Comparison of ENCODE assay signal across 23 cellular contexts in genomic region chr12:84822541-84822940, GRCh38.
DNase-seq lines count a peak whose midpoint lies in the region; ATAC-seq and TF ChIP-seq lines count a peak whose summit lies in the region.
"Had no signal": no experiment of that assay in that cellular context is flagged by ENCODE, and none has a peak within 500 bp of the region (broad histone marks: within the 10 kb centered on the region; RNA-seq: fewer than 3 reads in every experiment).

No MANE protein-coding gene starts in this region.

- H3K27ac ChIP-seq in mammary epithelial cell (ENCODE audit: insufficient read depth, low read depth, low read length) (no peak overlapping the region), breast epithelium (no peak overlapping the region), fibroblast of lung (ENCODE audit: insufficient read depth, low read length) (no peak overlapping the region)
- H3K27ac ChIP-seq: 22Rv1, adrenal gland, transverse colon had no signal

- dilution Hi-C loops in mammary epithelial cell (cut with HindIII; ENCODE audit: low sequenced_read_pairs), result no loop called here

- H3K9ac ChIP-seq in mammary epithelial cell (ENCODE audit: insufficient read depth, low read length), result no peak overlapping the region
- H3K9ac ChIP-seq in fibroblast of lung (ENCODE audit: insufficient read depth, low read length), result no peak overlapping the region

- H2AFZ ChIP-seq in mammary epithelial cell (ENCODE audit: low read depth, low read length) (peak overlapping the region; percentile 36), fibroblast of lung (ENCODE audit: low read length) (no peak overlapping the region)

- H3K27me3 ChIP-seq in mammary epithelial cell (ENCODE audit: insufficient read depth, low read length), result no peaks in the 10 kb centered on the region
- H3K27me3 ChIP-seq in breast epithelium, result no peaks in the 10 kb centered on the region
- H3K27me3 ChIP-seq in fibroblast of lung (ENCODE audit: control insufficient read depth, insufficient read depth, low read length), result no peaks in the 10 kb centered on the region
- no peaks in the 10 kb centered on the region for H3K27me3 ChIP-seq in HAP-1 (ENCODE audit: low read depth)
- H3K27me3 ChIP-seq: adrenal gland, transverse colon had no signal

- H3K27ac Mint-ChIP-seq in activated naive CD4-positive, alpha-beta T cell treated with anti-CD3 and anti-CD28 coated beads, Interleukin-2, amount 50 U/mL, for 72 hours, result no peak overlapping the region

- H3K4me1 ChIP-seq in mammary epithelial cell (ENCODE audit: insufficient read depth, low read length) (no peaks in the 10 kb centered on the region), breast epithelium (no peaks in the 10 kb centered on the region), fibroblast of lung (ENCODE audit: control insufficient read depth, extremely low read depth, insufficient read depth, low read length) (no peaks in the 10 kb centered on the region), HAP-1 (no peaks in the 10 kb centered on the region)
- H3K4me1 ChIP-seq: adrenal gland, transverse colon had no signal

- H3K4me2 ChIP-seq in mammary epithelial cell (ENCODE audit: insufficient read depth, low read depth, low read length), result no peak overlapping the region
- no peak overlapping the region for H3K4me2 ChIP-seq in fibroblast of lung (ENCODE audit: extremely low read depth, insufficient read depth, low read length)

- no peak overlapping the region for H3K4me3 ChIP-seq in mammary epithelial cell (replicated peaks in 1 of 3; ENCODE audit: insufficient read depth in 1 of 3, low read depth in 2 of 3, low read length in 3 of 3)
- H3K4me3 ChIP-seq in breast epithelium, result no peak overlapping the region
- H3K4me3 ChIP-seq in fibroblast of lung (replicated peaks in 1 of 4; ENCODE audit: control extremely low read depth in 1 of 4, insufficient read depth in 1 of 4, low read depth in 3 of 4, low read length in 4 of 4), result no peak overlapping the region
- no peak overlapping the region for H3K4me3 ChIP-seq in HAP-1
- H3K4me3 ChIP-seq: adrenal gland, K562, transverse colon had no signal

- no peak for DNase-seq in mammary epithelial cell
- DNase-seq in breast epithelium (ENCODE audit: low spot score in 2 of 2), result no peak
- peak; percentile 11 for DNase-seq in RPMI8226
- peak; percentile 66 to 87 for DNase-seq in fibroblast of lung (ENCODE audit: low read depth in 2 of 2)
- no peak for DNase-seq in activated naive CD4-positive, alpha-beta T cell treated with anti-CD3 and anti-CD28 coated beads, Interleukin-2, amount 50 U/mL, for 72 hours (ENCODE audit: low spot score in 2 of 2)
- DNase-seq in head of caudate nucleus, result no peak
- DNase-seq in stimulated activated CD4-positive, alpha-beta T cell treated with anti-CD3 and anti-CD28 coated beads, Interleukin-1b, Interleukin-23, amount 100 ng/mL, for 48 hours, result no peak
- no peak for DNase-seq in HAP-1 (ENCODE audit: low spot score in 2 of 2)
- DNase-seq: activated CD8-positive, alpha-beta memory T cell treated with anti-CD3 and anti-CD28 coated beads, Interleukin-2, amount 50 U/mL, for 4 hours; adrenal gland; C1 segment of cervical spinal cord; left cardiac atrium; NCI-H1930; NCI-H226; NCI-H82; PC-3; SIG-M5; stimulated activated naive CD8-positive, alpha-beta T cell treated with anti-CD3 and anti-CD28 coated beads, Interleukin-15, Interleukin-2, amounts not matched to agents 100 U/mL and 50 U/mL, for 24 hours; T-helper 2 cell; transverse colon had no signal

- intact Hi-C loops in mammary epithelial cell (cut with micrococcal nuclease) (no loop called here), breast epithelium (cut with DNase I; ENCODE audit: low total_unique reads) (no loop called here), head of caudate nucleus (cut with DNase I) (no loop called here)

- H3K36me3 Mint-ChIP-seq in activated naive CD4-positive, alpha-beta T cell treated with anti-CD3 and anti-CD28 coated beads, Interleukin-2, amount 50 U/mL, for 72 hours, result no peaks in the 10 kb centered on the region

- WGBS in mammary epithelial cell (ENCODE audit: low coverage, missing lambda C conversion rate), result 45% methylated on average over 3 of the region's 3 CpGs

- no peak for ATAC-seq in activated naive CD4-positive, alpha-beta T cell treated with anti-CD3 and anti-CD28 coated beads, Interleukin-2, amount 50 U/mL, for 72 hours
- ATAC-seq: K562; left cardiac atrium; PC-3; stimulated activated naive CD8-positive, alpha-beta T cell treated with anti-CD3 and anti-CD28 coated beads, Interleukin-15, Interleukin-2, amounts not matched to agents 100 U/mL and 50 U/mL, for 24 hours had no signal

- no peaks in the 10 kb centered on the region for H3K9me3 Mint-ChIP-seq in activated naive CD4-positive, alpha-beta T cell treated with anti-CD3 and anti-CD28 coated beads, Interleukin-2, amount 50 U/mL, for 72 hours
- H3K9me3 Mint-ChIP-seq: central memory CD8-positive, alpha-beta T cell had no signal

- no peaks in the 10 kb centered on the region for H4K20me1 ChIP-seq in mammary epithelial cell (ENCODE audit: insufficient read depth, low read length)
- H4K20me1 ChIP-seq in fibroblast of lung (ENCODE audit: control insufficient read depth, extremely low read depth, insufficient read depth, low read length), result no peaks in the 10 kb centered on the region

- TF ChIP-seq CTCF in mammary epithelial cell (conservative IDR thresholded peaks at IDR 0.05 in 1 of 2, IDR thresholded peaks at IDR 0.05 in 1 of 2; ENCODE audit: extremely low read depth in 1 of 2, insufficient read depth in 1 of 2, low read depth in 1 of 2, low read length in 2 of 2) (no peak), breast epithelium (IDR thresholded peaks at IDR 0.05) (no peak), fibroblast of lung (conservative IDR thresholded peaks at IDR 0.05 in 1 of 2, IDR thresholded peaks at IDR 0.05 in 1 of 2; ENCODE audit: low read depth in 1 of 2, low read length in 2 of 2) (no peak)

- H3K79me2 ChIP-seq in mammary epithelial cell (ENCODE audit: insufficient read depth, low read length) (no peaks in the 10 kb centered on the region), fibroblast of lung (ENCODE audit: control insufficient read depth, insufficient read depth, low read length) (no peaks in the 10 kb centered on the region)

- in situ Hi-C loops in mammary epithelial cell (cut with MboI; ENCODE audit: low sequenced_read_pairs in 2 of 2) (no loop called here), HAP-1 (cut with MboI; ENCODE audit: low sequenced_read_pairs) (no loop called here)

- CTCF ChIA-PET in mammary epithelial cell (lab: Charles Lee; ENCODE audit: low non-redundant PET), result no interaction called here

- no peak for TF ChIP-seq POLR2A in breast epithelium (IDR thresholded peaks at IDR 0.05)

- H3K36me3 ChIP-seq in mammary epithelial cell (ENCODE audit: insufficient read depth, low read length) (no peaks in the 10 kb centered on the region), breast epithelium (no peaks in the 10 kb centered on the region), fibroblast of lung (ENCODE audit: control insufficient read depth, insufficient read depth, low read length) (no peaks in the 10 kb centered on the region), HAP-1 (replicated peaks) (no peaks in the 10 kb centered on the region)
- H3K36me3 ChIP-seq: adrenal gland, transverse colon had no signal

- no peaks in the 10 kb centered on the region for H3K9me3 ChIP-seq in mammary epithelial cell (replicated peaks; ENCODE audit: insufficient read depth, low read length)
- H3K9me3 ChIP-seq in breast epithelium, result no peaks in the 10 kb centered on the region
- no peaks in the 10 kb centered on the region for H3K9me3 ChIP-seq in fibroblast of lung (ENCODE audit: control insufficient read depth, insufficient read depth, low read depth, low read length)
- no peaks in the 10 kb centered on the region for H3K9me3 ChIP-seq in HAP-1
- H3K9me3 ChIP-seq: adrenal gland, transverse colon had no signal

- no TSS peak for BruUV-seq in mammary epithelial cell (replicated peaks; lab: Mats Ljungman, UMichigan)

Comparison
In these comparisons a context has a peak if more than half of its experiments do, and no peak if none do; other contexts are left out.
1. DNase-seq: peak in RPMI8226 (single experiment) and fibroblast of lung (2 of 2); none in mammary epithelial cell (single experiment), breast epithelium (0 of 2), activated naive CD4-positive, alpha-beta T cell treated with anti-CD3 and anti-CD28 coated beads, Interleukin-2, amount 50 U/mL, for 72 hours (0 of 2), head of caudate nucleus (0 of 42), stimulated activated CD4-positive, alpha-beta T cell treated with anti-CD3 and anti-CD28 coated beads, Interleukin-1b, Interleukin-23, amount 100 ng/mL, for 48 hours (single experiment) and HAP-1 (0 of 2).